7 cellular contexts compared by ENCODE assay signal in genomic region chr12:112124918-112125249, GRCh38. TPM values are rescaled to one million over a fixed set of nuclear protein-coding genes. Genes with fewer than 3 reads are reported as not detected.
DNase-seq lines count a peak whose midpoint lies in the region; ATAC-seq and TF ChIP-seq lines count a peak whose summit lies in the region.

No MANE protein-coding gene starts in this region.

- TF ChIP-seq POLR2A in NB4 (IDR thresholded peaks at IDR 0.05; ENCODE audit: extremely low read depth, insufficient read length), result no peak

- H3K27me3 ChIP-seq in duodenal mucosa (ENCODE audit: control insufficient read depth in 1 of 2, insufficient read depth in 2 of 2, low read length in 2 of 2), result no peaks in the 10 kb centered on the region
- no peaks in the 10 kb centered on the region for H3K27me3 ChIP-seq in psoas muscle (ENCODE audit: insufficient read depth in 3 of 3, low read length in 2 of 3)

- H3K27ac ChIP-seq in duodenal mucosa (ENCODE audit: low read depth, low read length) (no peak overlapping the region), psoas muscle (peak overlapping the region; percentile 95)

- no peak for DNase-seq in NB4 (ENCODE audit: low read depth)
- no peak for DNase-seq in psoas muscle
- no peak for DNase-seq in mucosa of gallbladder (ENCODE audit: low spot score)
- no peak for DNase-seq in activated effector memory CD4-positive, alpha-beta T cell treated with Interleukin-2 at 50 U/mL for 16 hours

- no peaks in the 10 kb centered on the region for H3K36me3 ChIP-seq in duodenal mucosa (ENCODE audit: control insufficient read depth in 1 of 2, insufficient read depth in 2 of 2, low read length in 2 of 2)
- H3K36me3 ChIP-seq in psoas muscle (ENCODE audit: insufficient read depth in 1 of 2, low read depth in 1 of 2), result no peaks in the 10 kb centered on the region

- H3K4me3 ChIP-seq in NB4 (ENCODE audit: low read depth, low read length) (peak overlapping the region; percentile 41), duodenal mucosa (ENCODE audit: low read depth in 1 of 2, low read length in 2 of 2) (peak overlapping the region; percentile 83 to 94), psoas muscle (peak overlapping the region; percentile 94)

- intact Hi-C loops in psoas muscle (cut with DNase I), result no loop called here

- H3K4me1 ChIP-seq in duodenal mucosa (ENCODE audit: control insufficient read depth in 1 of 2, insufficient read depth in 2 of 2, low read length in 2 of 2), result peaks cover 34 to 36% of the 10 kb centered on the region in 2 donors
- peaks cover 25% of the 10 kb centered on the region for H3K4me1 ChIP-seq in psoas muscle

- ATAC-seq in GM19455 (IDR thresholded peaks at IDR 0.05; ENCODE audit: unreplicated experiment), result peak; percentile 1
- ATAC-seq in psoas muscle, result no peak
- ATAC-seq in HG02870 (IDR thresholded peaks at IDR 0.05; ENCODE audit: unreplicated experiment), result no peak

- WGBS in psoas muscle, 3 donors, result 0 to 1% (median 0%) methylated on average over 1 of the region's 1 CpG

- TF ChIP-seq CTCF in NB4 (IDR thresholded peaks at IDR 0.05; ENCODE audit: low read depth, low read length), result no peak
- no peak for TF ChIP-seq CTCF in psoas muscle (IDR thresholded peaks at IDR 0.05)

- H3K9me3 ChIP-seq in duodenal mucosa (ENCODE audit: control insufficient read depth in 1 of 2, low read length in 2 of 2) (no peaks in the 10 kb centered on the region), psoas muscle (no peaks in the 10 kb centered on the region)

- H3K9ac ChIP-seq in duodenal mucosa (ENCODE audit: low read depth in 1 of 2, low read length in 2 of 2), result no peak overlapping the region

RNA-seq across cellular contexts. Expression of gene TRAFD1, which starts 0.5 kb away (rescaled TPM):
- total RNA-seq in psoas muscle (10 to 100 TPM; 10.1 to 21.0 (median 18.0) TPM), mucosa of gallbladder (28.1 TPM)
- 10 to 100 TPM in 1 of 3 donors, 1 to 10 TPM in 2; 5.0 to 20.4 (median 9.3) TPM for polyA plus RNA-seq in psoas muscle

RNA-seq across cellular contexts. Expression of gene NAA25, which starts 16.3 kb away (rescaled TPM):
- total RNA-seq in psoas muscle (10 to 100 TPM; 28.1 to 46.5 (median 42.0) TPM), mucosa of gallbladder (15.8 TPM)
- 10 to 100 TPM; 10.9 to 27.3 (median 12.3) TPM for polyA plus RNA-seq in psoas muscle

Comparison
In these comparisons a context has a peak if more than half of its experiments do, and no peak if none do; other contexts are left out.
1. H3K4me3 ChIP-seq: peak in every context shown above with its lines; median percentile 94 in psoas muscle; 88 in duodenal mucosa; 41 in NB4.